In genomic region chr6:121884621-121885020, GRCh38 we compare ENCODE assay signal across 30 cellular contexts.
"Had no signal": no experiment of that assay in that cellular context is flagged by ENCODE, and none has a peak within 500 bp of the region (broad histone marks: within the 10 kb centered on the region; RNA-seq: fewer than 3 reads in every experiment).

No MANE protein-coding gene starts in this region.

- H3K4me3 ChIP-seq: SJCRH30, SK-N-MC had no signal

- H3K27ac Mint-ChIP-seq: activated CD4-positive, alpha-beta T cell treated with anti-CD3 and anti-CD28 coated beads for 36 hours; activated CD4-positive, alpha-beta T cell treated with anti-CD3 and anti-CD28 coated beads, Interleukin-2, amount 10 ng/mL, durations not matched to agents 7 days and 5 days; activated naive CD4-positive, alpha-beta T cell treated with anti-CD3 and anti-CD28 coated beads for 36 hours; activated naive CD4-positive, alpha-beta T cell treated with anti-CD3 and anti-CD28 coated beads, Interleukin-2, amount 50 U/mL, for 72 hours; activated T-helper 1 cell treated with anti-CD3 and anti-CD28 coated beads, Interleukin-12 subunit alpha, Interleukin-12 subunit beta, Interleukin-2, Interleukin-4 antibody, amounts not matched to agents 30 ng/mL and 10 ng/mL and 1 ng/mL, durations not matched to agents 14 hours and 24 hours and 36 hours; T-helper 1 cell treated with Interleukin-12 subunit alpha and Interleukin-12 subunit beta and Interleukin-4 antibody, amounts not matched to agents 30 μg/mL and 1 μg/mL, for 36 hours; T-helper 2 cell treated with Interferon-gamma antibody and Interleukin-4, amounts not matched to agents 5 μg/mL and 100 μg/mL, for 36 hours; WTC11 had no signal

- H3K27me3 ChIP-seq: brain microvascular endothelial cell, SJCRH30 had no signal

- DNase-seq: activated CD4-positive, alpha-beta T cell treated with anti-CD3 and anti-CD28 coated beads for 36 hours; activated CD4-positive, alpha-beta T cell treated with anti-CD3 and anti-CD28 coated beads, Interleukin-2, amount 10 ng/mL, durations not matched to agents 7 days and 5 days; activated CD4-positive, alpha-beta T cell treated with anti-CD3 and anti-CD28 coated beads, Interleukin-2, amount 50 U/mL, for 48 hours; activated CD8-positive, alpha-beta memory T cell treated with anti-CD3 and anti-CD28 coated beads, Interleukin-2, amount 50 U/mL, for 4 hours; activated gamma-delta T cell treated with Interleukin-2 at 50 U/mL for 16 hours; activated naive CD4-positive, alpha-beta T cell treated with anti-CD3 and anti-CD28 coated beads for 36 hours; activated T-cell treated with anti-CD3 and anti-CD28 coated beads for 4 hours; activated T-cell treated with anti-CD3 and anti-CD28 coated beads, Interleukin-2, amount 50 U/mL, for 4 hours; amniotic stem cell; aorta; brain microvascular endothelial cell; Karpas-422; KBM-7; NCI-H1105; NCI-H1417 treated with DMSO at 0.1 percent for 48 hours; NCI-H1694; NCI-H1930; NCI-H2081 treated with DMSO at 0.1 percent for 48 hours; NCI-H446 treated with DMSO at 0.1 percent for 48 hours; NCI-H524; SHP77; SJCRH30 had no signal

- ATAC-seq: activated CD4-positive, alpha-beta T cell treated with anti-CD3 and anti-CD28 coated beads for 36 hours; activated CD4-positive, CD25-positive, alpha-beta regulatory T cell treated with anti-CD3 and anti-CD28 coated beads, Interleukin-2, amount 50 U/mL, for 24 hours; activated naive CD4-positive, alpha-beta T cell treated with anti-CD3 and anti-CD28 coated beads, Interleukin-2, amount 50 U/mL, for 72 hours; activated T-cell treated with anti-CD3 and anti-CD28 coated beads, Interleukin-2, amount 50 U/mL, for 4 hours; Panc1; WTC11 had no signal

- H3K4me1 ChIP-seq: SJCRH30 had no signal

- H3K36me3 ChIP-seq: brain microvascular endothelial cell, SJCRH30 had no signal

- H3K4me1 Mint-ChIP-seq: activated CD4-positive, alpha-beta T cell treated with anti-CD3 and anti-CD28 coated beads for 36 hours; activated CD4-positive, alpha-beta T cell treated with anti-CD3 and anti-CD28 coated beads, Interleukin-2, amount 10 ng/mL, durations not matched to agents 7 days and 5 days had no signal

- H3K4me3 Mint-ChIP-seq: activated CD4-positive, alpha-beta T cell treated with anti-CD3 and anti-CD28 coated beads for 36 hours; activated CD4-positive, alpha-beta T cell treated with anti-CD3 and anti-CD28 coated beads, Interleukin-2, amount 10 ng/mL, durations not matched to agents 7 days and 5 days; activated naive CD4-positive, alpha-beta T cell treated with anti-CD3 and anti-CD28 coated beads for 36 hours; activated T-cell treated with anti-CD3 and anti-CD28 coated beads, Interleukin-2, amount 50 U/mL, for 4 hours; activated T-helper 1 cell treated with anti-CD3 and anti-CD28 coated beads, Interleukin-12 subunit alpha, Interleukin-12 subunit beta, Interleukin-2, Interleukin-4 antibody, amounts not matched to agents 30 ng/mL and 10 ng/mL and 1 ng/mL, durations not matched to agents 14 hours and 24 hours and 36 hours; T-helper 1 cell treated with Interleukin-12 subunit alpha and Interleukin-12 subunit beta and Interleukin-4 antibody, amounts not matched to agents 30 μg/mL and 1 μg/mL, for 36 hours; T-helper 2 cell treated with Interferon-gamma antibody and Interleukin-4, amounts not matched to agents 5 μg/mL and 100 μg/mL, for 36 hours; WTC11 had no signal

- H3K9me3 ChIP-seq: SJCRH30 had no signal

- H3K36me3 Mint-ChIP-seq: activated naive CD4-positive, alpha-beta T cell treated with anti-CD3 and anti-CD28 coated beads, Interleukin-2, amount 50 U/mL, for 72 hours had no signal

- H3K9me3 Mint-ChIP-seq: activated CD4-positive, alpha-beta T cell treated with anti-CD3 and anti-CD28 coated beads, Interleukin-2, amount 10 ng/mL, durations not matched to agents 7 days and 5 days; activated naive CD4-positive, alpha-beta T cell treated with anti-CD3 and anti-CD28 coated beads for 36 hours; activated naive CD4-positive, alpha-beta T cell treated with anti-CD3 and anti-CD28 coated beads, Interleukin-2, amount 50 U/mL, for 72 hours; activated T-cell treated with anti-CD3 and anti-CD28 coated beads, Interleukin-2, amount 50 U/mL, for 4 hours; activated T-helper 1 cell treated with anti-CD3 and anti-CD28 coated beads, Interleukin-12 subunit alpha, Interleukin-12 subunit beta, Interleukin-2, Interleukin-4 antibody, amounts not matched to agents 30 ng/mL and 10 ng/mL and 1 ng/mL, durations not matched to agents 14 hours and 24 hours and 36 hours; T-helper 1 cell treated with Interleukin-12 subunit alpha and Interleukin-12 subunit beta and Interleukin-4 antibody, amounts not matched to agents 30 μg/mL and 1 μg/mL, for 36 hours; T-helper 2 cell treated with Interferon-gamma antibody and Interleukin-4, amounts not matched to agents 5 μg/mL and 100 μg/mL, for 36 hours had no signal

- H3K27me3 Mint-ChIP-seq: activated CD4-positive, alpha-beta T cell treated with anti-CD3 and anti-CD28 coated beads for 36 hours; activated CD4-positive, alpha-beta T cell treated with anti-CD3 and anti-CD28 coated beads, Interleukin-2, amount 10 ng/mL, durations not matched to agents 7 days and 5 days had no signal

- H3K27ac ChIP-seq: brain microvascular endothelial cell, SJCRH30, SK-N-MC had no signal
